Comparison of ENCODE assay signal across 1 cellular context in the genomic region with DNA sequence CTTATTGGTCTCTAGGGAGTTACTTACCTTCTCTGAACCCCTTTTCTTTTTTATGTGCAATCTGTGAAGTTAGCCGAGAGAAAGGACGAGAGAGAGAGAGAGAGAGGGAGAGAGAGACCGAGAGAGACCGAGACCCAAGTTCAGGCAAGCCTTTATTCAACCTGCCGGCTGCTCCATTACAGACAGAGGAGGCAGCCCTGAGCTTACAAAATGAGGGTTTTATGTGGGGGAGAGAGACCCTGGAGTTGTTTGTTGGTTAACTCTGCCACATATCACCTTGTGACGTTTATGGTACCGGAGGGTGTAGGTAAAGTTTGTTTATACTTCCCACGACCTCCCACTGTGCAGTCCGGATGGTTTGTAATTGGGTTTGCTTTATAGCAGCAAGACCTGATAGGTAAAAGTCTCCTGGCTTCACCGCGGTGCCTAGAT.
TF ChIP-seq lines count a peak whose summit lies in the region.

No MANE protein-coding gene starts in this region.

TF ChIP-seq in HepG2, 621 proteins besides CTCF, POLR2A, EP300 and RAD21:
- TF ChIP-seq, protein P1, sequence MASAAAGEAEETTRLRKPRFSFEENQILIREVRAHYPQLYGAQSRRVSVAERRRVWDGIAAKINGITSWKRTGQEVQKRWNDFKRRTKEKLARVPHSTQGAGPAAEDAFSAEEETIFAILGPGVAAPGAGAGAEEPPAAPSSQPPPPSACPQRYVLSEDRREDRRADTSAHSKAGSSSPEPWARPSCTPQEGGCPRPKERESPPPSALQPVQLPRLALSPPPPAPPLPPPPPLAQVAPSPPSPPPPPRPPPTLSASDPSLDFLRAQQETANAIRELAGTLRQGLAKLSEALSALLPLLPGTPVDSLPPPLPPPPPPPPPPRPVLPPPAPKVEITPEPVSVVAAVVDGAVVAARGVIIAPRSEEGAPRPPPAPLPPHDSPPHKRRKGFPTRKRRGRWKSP (CRISPR knock-in tag; IDR thresholded peaks at IDR 0.05) = no peak
